In genomic region chr12:6767301-6767591, GRCh38 we compare ENCODE assay signal across 8 cellular contexts. TPM values are rescaled to one million over a fixed set of nuclear protein-coding genes. Genes with fewer than 3 reads are reported as not detected.
A peak's percentile ranks its signal among the peaks of the same experiment; 100 is the strongest.
DNase-seq lines count a peak whose midpoint lies in the region; ATAC-seq and TF ChIP-seq lines count a peak whose summit lies in the region.

No MANE protein-coding gene starts in this region.

- H3K4me1 Mint-ChIP-seq in nephron progenitor cell = peaks cover 80% of the 10 kb centered on the region

- DNase-seq in MM.1S = no peak
- peak in 1 of 10 donors; percentile 10 for DNase-seq in dorsolateral prefrontal cortex
- DNase-seq in nephron progenitor cell = no peak
- DNase-seq in NCI-H345 treated with DMSO at 0.1 percent for 48 hours (lab: John Stamatoyannopoulos, UW; ENCODE audit: unreplicated experiment) = no peak
- DNase-seq in Kasumi-1 (lab: John Stamatoyannopoulos, UW) = no peak
- DNase-seq in inferior parietal cortex (ENCODE audit: extremely low spot score) = no peak

- H3K4me3 Mint-ChIP-seq in nephron progenitor cell = peak overlapping the region; percentile 97

- H3K9me3 Mint-ChIP-seq in nephron progenitor cell = no peaks in the 10 kb centered on the region

- peak overlapping the region; percentile 76 for H2AFZ ChIP-seq in MM.1S (ENCODE audit: low read length)

- H3K27me3 Mint-ChIP-seq in nephron progenitor cell (ENCODE audit: low read depth, poor library complexity) = peaks cover 4% of the 10 kb centered on the region

- peaks cover 15% of the 10 kb centered on the region; the same call in 1 of the 2 replicates for H3F3A ChIP-seq in MM.1S (ENCODE audit: insufficient read depth, low read length)

- peak overlapping the region; percentile 98 for H3K27ac Mint-ChIP-seq in nephron progenitor cell

- TF ChIP-seq CTCF in C4-2B (conservative IDR thresholded peaks at IDR 0.05) (no peak), MM.1S (IDR thresholded peaks at IDR 0.05; ENCODE audit: low read length) (no peak), dorsolateral prefrontal cortex (IDR thresholded peaks at IDR 0.05 in 54 of 56, conservative IDR thresholded peaks at IDR 0.05 in 2 of 56; ENCODE audit: low read depth in 1 of 56, partially characterized antibody in 56 of 56) (no peak), nephron progenitor cell (IDR thresholded peaks at IDR 0.05) (no peak)

- no peaks in the 10 kb centered on the region for H3K79me2 ChIP-seq in MM.1S (ENCODE audit: low read length)

- H3K4me2 ChIP-seq in MM.1S (ENCODE audit: low read depth, low read length) = peak overlapping the region; percentile 87

- H3K4me3 ChIP-seq in MM.1S (ENCODE audit: low read length) (peak overlapping the region; percentile 61), dorsolateral prefrontal cortex (peak overlapping the region; percentile 35 to 85 (median 70))

- intact Hi-C loops in dorsolateral prefrontal cortex (cut with DNase I) = loop anchor here (2.0 to 5.0 kb wide), 2 partner anchors 14 to 60 kb away; partner anchors contain the start of genes MLF2 (in 2 of the 2) and P3H3 (in 2 of the 2)

- H3K9me3 ChIP-seq in MM.1S (replicated peaks; ENCODE audit: insufficient read depth, low read length) = no peaks in the 10 kb centered on the region

- H4K20me1 ChIP-seq in MM.1S (ENCODE audit: insufficient read depth, low read length) = no peaks in the 10 kb centered on the region

- no peaks in the 10 kb centered on the region for H3K9me2 ChIP-seq in MM.1S (replicated peaks; ENCODE audit: insufficient read depth, low read length)

- peaks cover 13% of the 10 kb centered on the region for H3K36me3 Mint-ChIP-seq in nephron progenitor cell (ENCODE audit: low read depth)

- no peak for ATAC-seq in GM18498 (IDR thresholded peaks at IDR 0.05; ENCODE audit: unreplicated experiment)

- H3K27me3 ChIP-seq in MM.1S (replicated peaks; ENCODE audit: insufficient read depth, low read length) (peaks cover 13% of the 10 kb centered on the region), dorsolateral prefrontal cortex (no peaks in the 10 kb centered on the region)

- H3K9ac ChIP-seq in MM.1S (ENCODE audit: low read length) = peak overlapping the region; percentile 28; the same call in 1 of the 2 replicates

- no peaks in the 10 kb centered on the region for H3K36me3 ChIP-seq in MM.1S (replicated peaks; ENCODE audit: insufficient read depth, low read length)

- H3K27ac ChIP-seq in C4-2B (peak overlapping the region; percentile 87), MM.1S (ENCODE audit: low read length) (no peak overlapping the region), dorsolateral prefrontal cortex (peak overlapping the region in 57 of 59 donors; percentile 24 to 99 (median 83))

- peaks cover 16% of the 10 kb centered on the region for H3K4me1 ChIP-seq in MM.1S (ENCODE audit: low read length)

RNA-seq across cellular contexts. Expression of gene PTMS, which starts 1.1 kb away (rescaled TPM):
- 100 to 1,000 TPM; 117 to 439 (median 242) TPM for total RNA-seq in dorsolateral prefrontal cortex

RNA-seq across cellular contexts. Expression of gene LAG3, which starts 5.1 kb away (rescaled TPM):
- 1 to 10 TPM in 33 of 120 experiments, under 1 TPM in 73, not detected in 14; 0.23 to 3.0 (median 0.75) TPM for total RNA-seq in dorsolateral prefrontal cortex

RNA-seq across cellular contexts. Expression of gene MLF2, which starts 14.3 kb away (rescaled TPM):
- 100 to 1,000 TPM; 139 to 384 (median 261) TPM for total RNA-seq in dorsolateral prefrontal cortex

RNA-seq across cellular contexts. Expression of gene CD4, which starts 22.1 kb away (rescaled TPM):
- 10 to 100 TPM in 62 of 120 experiments, 1 to 10 TPM in 58; 5.0 to 28.8 (median 10.1) TPM for total RNA-seq in dorsolateral prefrontal cortex

RNA-seq across cellular contexts. Expression of gene COPS7A, which starts 43.4 kb away (rescaled TPM):
- 100 to 1,000 TPM in 69 of 120 experiments, 10 to 100 TPM in 51; 52.6 to 143 (median 103) TPM for total RNA-seq in dorsolateral prefrontal cortex
